Comparison of ENCODE assay signal across 18 cellular contexts in genomic region chr7:66326501-66327180, GRCh38.
DNase-seq lines count a peak whose midpoint lies in the region; ATAC-seq and TF ChIP-seq lines count a peak whose summit lies in the region.
"Had no signal": no experiment of that assay in that cellular context is flagged by ENCODE, and none has a peak within 500 bp of the region (broad histone marks: within the 10 kb centered on the region; RNA-seq: fewer than 3 reads in every experiment).

No MANE protein-coding gene starts in this region.

- H3K36me3 ChIP-seq in left ventricle myocardium inferior (no peaks in the 10 kb centered on the region), upper lobe of right lung (no peaks in the 10 kb centered on the region)
- H3K36me3 ChIP-seq: vagina had no signal

- H3K9me3 ChIP-seq in left ventricle myocardium inferior (replicated peaks) = peaks cover under 1% of the 10 kb centered on the region
- no peaks in the 10 kb centered on the region for H3K9me3 ChIP-seq in upper lobe of right lung
- H3K9me3 ChIP-seq: vagina had no signal

- no peak overlapping the region for H3K4me3 ChIP-seq in left ventricle myocardium inferior
- H3K4me3 ChIP-seq in fibroblast of the aortic adventitia (ENCODE audit: low read depth, low read length) = no peak overlapping the region
- H3K4me3 ChIP-seq in upper lobe of right lung = no peak overlapping the region
- H3K4me3 ChIP-seq: vagina had no signal

- no peak for TF ChIP-seq CTCF in left ventricle myocardium inferior (IDR thresholded peaks at IDR 0.05; ENCODE audit: borderline replicate concordance)
- no peak for TF ChIP-seq CTCF in fibroblast of the aortic adventitia (IDR thresholded peaks at IDR 0.05; ENCODE audit: insufficient read depth, low read length)
- no peak for TF ChIP-seq CTCF in upper lobe of right lung (IDR thresholded peaks at IDR 0.05)

- peak; percentile 48 for ATAC-seq in Right ventricle myocardium superior (ENCODE audit: poor library complexity)
- ATAC-seq in SK-N-SH treated with all-trans-retinoic acid at 6 μM for 48 hours = peak; percentile 37
- ATAC-seq in upper lobe of right lung = no peak
- ATAC-seq: stimulated activated memory B cell treated with anti-CD40 and anti-IgM and Interleukin-4, amounts not matched to agents 10 μg/mL and 1 μg/mL and 100 μg/mL, for 72 hours had no signal

- DNase-seq in Right ventricle myocardium superior = no peak
- DNase-seq in left ventricle myocardium inferior = no peak
- DNase-seq in fibroblast of the aortic adventitia (ENCODE audit: low read depth) = peak; percentile 97
- peak; percentile 32 for DNase-seq in smooth muscle cell of the brain vasculature (ENCODE audit: low read depth, low spot score)
- DNase-seq in anterior cingulate cortex (lab: John Stamatoyannopoulos, UW) = no peak
- DNase-seq in upper lobe of right lung = no peak
- DNase-seq in cerebellar cortex (ENCODE audit: low spot score) = no peak
- DNase-seq: AML-193; DMS79; GOT3; hippocampal formation; NCI-H1417 treated with DMSO at 0.1 percent for 48 hours; NCI-H524; SHP77 treated with DMSO at 0.1 percent for 48 hours; stimulated activated CD4-positive, alpha-beta T cell treated with anti-CD3 and anti-CD28 coated beads, Interleukin-4, amount 100 ng/mL, for 1 hour had no signal

- H3K4me1 ChIP-seq in left ventricle myocardium inferior = peaks cover 20% of the 10 kb centered on the region
- peaks cover 4% of the 10 kb centered on the region for H3K4me1 ChIP-seq in upper lobe of right lung
- H3K4me1 ChIP-seq: vagina had no signal

- no peak overlapping the region for H3K27ac ChIP-seq in left ventricle myocardium inferior (replicated peaks)
- H3K27ac ChIP-seq in upper lobe of right lung = no peak overlapping the region
- H3K27ac ChIP-seq: vagina had no signal

- intact Hi-C loops in Right ventricle myocardium superior (cut with DNase I) = no loop called here
- intact Hi-C loops in left ventricle myocardium inferior (cut with micrococcal nuclease) = no loop called here
- intact Hi-C loops in upper lobe of right lung (cut with DNase I) = no loop called here

- H3K27me3 ChIP-seq in left ventricle myocardium inferior (ENCODE audit: low read depth) (no peaks in the 10 kb centered on the region), upper lobe of right lung (no peaks in the 10 kb centered on the region)
- H3K27me3 ChIP-seq: vagina had no signal

TF ChIP-seq in SK-N-SH treated with all-trans-retinoic acid at 6 μM for 48 hours, 23 proteins besides CTCF, POLR2A, EP300 and RAD21:
- TF ChIP-seq CREB5 (CRISPR knock-in tag; IDR thresholded peaks at IDR 0.05; ENCODE audit: low read depth) = peak; percentile 34; the same call in 1 of the 2 replicates
- peak; percentile 92 for TF ChIP-seq TCF4 (CRISPR knock-in tag; IDR thresholded peaks at IDR 0.05; ENCODE audit: borderline replicate concordance)
- TF ChIP-seq SNAI2 (CRISPR knock-in tag; IDR thresholded peaks at IDR 0.05) = no peak
- 0 out of 2 replicates have a peak, but pooled peaks have one; percentile 20 for TF ChIP-seq POU6F1 (CRISPR knock-in tag; IDR thresholded peaks at IDR 0.05; ENCODE audit: borderline replicate concordance, low read depth)
- TF ChIP-seq PPARA (CRISPR knock-in tag; IDR thresholded peaks at IDR 0.05; ENCODE audit: borderline replicate concordance) = no peak
- TF ChIP-seq ZFP30 (CRISPR knock-in tag; IDR thresholded peaks at IDR 0.05) = no peak
- TF ChIP-seq OSR1 (CRISPR knock-in tag; IDR thresholded peaks at IDR 0.05) = no peak
- no peak for TF ChIP-seq BACH2 (CRISPR knock-in tag; IDR thresholded peaks at IDR 0.05; ENCODE audit: borderline replicate concordance)
- no peak for TF ChIP-seq TSHZ2 (CRISPR knock-in tag; IDR thresholded peaks at IDR 0.05)
- TF ChIP-seq ZNF8 (CRISPR knock-in tag; IDR thresholded peaks at IDR 0.05) = no peak
- TF ChIP-seq ZNF70 (CRISPR knock-in tag; IDR thresholded peaks at IDR 0.05) = no peak
- peak; percentile 61 for TF ChIP-seq ISL1 (CRISPR knock-in tag; IDR thresholded peaks at IDR 0.05)
- no peak for TF ChIP-seq TOX (CRISPR knock-in tag; IDR thresholded peaks at IDR 0.05; ENCODE audit: borderline replicate concordance)
- TF ChIP-seq PATZ1 (CRISPR knock-in tag; IDR thresholded peaks at IDR 0.05; ENCODE audit: borderline replicate concordance) = peak; percentile 59; the same call in 1 of the 2 replicates
- no peak for TF ChIP-seq ZFP3 (CRISPR knock-in tag; IDR thresholded peaks at IDR 0.05)
- TF ChIP-seq CSRNP3 (CRISPR knock-in tag; IDR thresholded peaks at IDR 0.05) = no peak
- TF ChIP-seq ZC3H10 (CRISPR knock-in tag; IDR thresholded peaks at IDR 0.05) = 0 out of 2 replicates have a peak, but pooled peaks have one; percentile 8
TF ChIP-seq in SK-N-SH treated with all-trans-retinoic acid at 6 μM for 48 hours: peak in this region for 6.

Comparison
In these comparisons a context has a peak if more than half of its experiments do, and no peak if none do; other contexts are left out.
1. DNase-seq: peak in fibroblast of the aortic adventitia (single experiment) and smooth muscle cell of the brain vasculature (single experiment); none in Right ventricle myocardium superior (single experiment), left ventricle myocardium inferior (single experiment), anterior cingulate cortex (0 of 58), upper lobe of right lung (single experiment) and cerebellar cortex (single experiment).